In the genomic region with DNA sequence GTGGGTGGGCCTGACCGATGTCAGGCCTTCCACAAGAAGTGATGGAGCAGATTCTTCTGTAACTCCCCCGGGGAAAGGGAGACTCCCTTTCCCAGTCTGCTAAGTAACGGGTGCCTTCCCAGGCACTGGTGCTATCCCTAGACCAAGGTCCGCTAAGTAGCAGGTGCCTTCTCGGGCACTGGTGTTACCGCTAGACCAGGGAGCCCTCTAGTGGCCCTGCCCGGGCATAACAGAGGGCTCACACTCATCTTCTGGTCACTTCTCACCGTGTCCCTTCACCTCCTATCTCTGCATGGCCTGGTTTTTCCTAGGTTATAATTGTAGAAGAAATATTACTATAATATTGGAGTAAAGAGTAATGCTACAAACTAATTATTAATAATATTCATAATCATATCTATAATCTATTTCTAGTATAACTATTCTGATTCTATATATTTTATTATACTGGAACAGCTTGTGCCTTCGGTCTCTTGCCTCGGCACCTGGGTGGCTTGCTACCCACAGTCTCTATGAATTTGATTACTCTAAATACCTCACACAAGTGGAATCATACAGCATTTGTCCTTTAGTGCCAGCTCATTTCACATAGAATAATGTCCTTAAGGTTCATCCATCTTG, we compare ENCODE assay signal across 8 cellular contexts.
DNase-seq lines count a peak whose midpoint lies in the region; ATAC-seq, FAIRE-seq and TF ChIP-seq lines count a peak whose summit lies in the region.

No MANE protein-coding gene starts in this region.

- no peak overlapping the region for H3K9ac ChIP-seq in NT2/D1 (ENCODE audit: insufficient read length, low read depth)

- BruUV-seq in MCF 10A (replicated peaks; lab: Mats Ljungman, UMichigan): no TSS peak

- H3K27ac Mint-ChIP-seq in MCF 10A (ENCODE audit: low read depth, unreplicated experiment): no peak overlapping the region

- no peaks in the 10 kb centered on the region for H3K4me1 Mint-ChIP-seq in MCF 10A (ENCODE audit: insufficient read depth, unreplicated experiment)

- no peaks in the 10 kb centered on the region for H3K36me3 ChIP-seq in NT2/D1 (ENCODE audit: insufficient read depth, insufficient read length, low read length)
- H3K36me3 ChIP-seq in effector memory CD4-positive, alpha-beta T cell (ENCODE audit: control insufficient read depth, insufficient read depth, low read length): no peaks in the 10 kb centered on the region

- no peaks in the 10 kb centered on the region for H3K9me3 ChIP-seq in NT2/D1 (ENCODE audit: insufficient read depth, low read length)
- no peaks in the 10 kb centered on the region for H3K9me3 ChIP-seq in effector memory CD4-positive, alpha-beta T cell (ENCODE audit: control insufficient read depth, low read length)

- CTCF ChIA-PET in MCF 10A (lab: Yijun Ruan, JAX): interaction anchor here (0.5 to 1.9 kb wide), 25 partner anchors 12 to 1839 kb away, joined by 3 to 13 read pairs (median 3); no protein-coding TSS in a partner anchor

- H3K4me3 ChIP-seq in NT2/D1 (ENCODE audit: insufficient read length, low read depth): no peak overlapping the region
- no peak overlapping the region for H3K4me3 ChIP-seq in effector memory CD4-positive, alpha-beta T cell (ENCODE audit: insufficient read depth, low read depth, low read length, poor library complexity, severe bottlenecking)

- no peak overlapping the region for H3K27ac ChIP-seq in effector memory CD4-positive, alpha-beta T cell (ENCODE audit: insufficient read depth, low read length, poor library complexity, severe bottlenecking)

- POLR2A ChIA-PET in MCF 10A (lab: Yijun Ruan, JAX): no interaction called here

- no peak overlapping the region for H3K4me3 Mint-ChIP-seq in MCF 10A (ENCODE audit: unreplicated experiment)

- DNase-seq in NT2/D1 (ENCODE audit: low read depth, low spot score) (peak; percentile 47), MCF 10A (ENCODE audit: unreplicated experiment) (peak; percentile 64), kidney tubule cell (ENCODE audit: low spot score) (peak; percentile 74)
- DNase-seq in stimulated activated CD8-positive, alpha-beta memory T cell treated with anti-CD3 and anti-CD28 coated beads, Interleukin-4, amount 100 ng/mL, for 48 hours: peak; percentile 55
- DNase-seq in effector memory CD4-positive, alpha-beta T cell: no peak

- peak; percentile 92 for FAIRE-seq in G401.6 (lab: Jason Lieb, UNC)

- TF ChIP-seq CTCF in MCF 10A (IDR thresholded peaks at IDR 0.05; ENCODE audit: unreplicated experiment): peak; percentile 96

- no peaks in the 10 kb centered on the region for H3K27me3 ChIP-seq in NT2/D1 (ENCODE audit: insufficient read depth, insufficient read length)
- H3K27me3 ChIP-seq in effector memory CD4-positive, alpha-beta T cell (replicated peaks; ENCODE audit: control insufficient read depth, insufficient read depth, low read length, poor library complexity, severe bottlenecking): no peaks in the 10 kb centered on the region

- H3K36me3 Mint-ChIP-seq in MCF 10A (ENCODE audit: insufficient read depth, unreplicated experiment): no peaks in the 10 kb centered on the region

- H3K27me3 Mint-ChIP-seq in MCF 10A (ENCODE audit: insufficient read depth, unreplicated experiment): no peaks in the 10 kb centered on the region

- ATAC-seq in GM19351 (IDR thresholded peaks at IDR 0.05; ENCODE audit: unreplicated experiment) (peak; percentile 64), HG03432 (IDR thresholded peaks at IDR 0.05; ENCODE audit: unreplicated experiment) (peak; percentile 77)

- no peaks in the 10 kb centered on the region for H3K4me1 ChIP-seq in NT2/D1 (ENCODE audit: insufficient read depth, insufficient read length)
- no peaks in the 10 kb centered on the region for H3K4me1 ChIP-seq in effector memory CD4-positive, alpha-beta T cell (ENCODE audit: control insufficient read depth, insufficient read depth, low read length, poor library complexity, severe bottlenecking)

- H3K9me3 Mint-ChIP-seq in MCF 10A (ENCODE audit: unreplicated experiment): no peaks in the 10 kb centered on the region

- intact Hi-C loops in MCF 10A (cut with micrococcal nuclease): loop anchor here (1.0 to 10.0 kb wide), 8 partner anchors 186 to 1920 kb away; no protein-coding TSS in a partner anchor

Comparison
In these comparisons a context has a peak if more than half of its experiments do, and no peak if none do; other contexts are left out.
1. DNase-seq: peak in NT2/D1 (single experiment), MCF 10A (single experiment), kidney tubule cell (single experiment) and stimulated activated CD8-positive, alpha-beta memory T cell treated with anti-CD3 and anti-CD28 coated beads, Interleukin-4, amount 100 ng/mL, for 48 hours (single experiment); none in effector memory CD4-positive, alpha-beta T cell (0 of 3).